Comparison of ENCODE assay signal across 8 cellular contexts in the genomic region with DNA sequence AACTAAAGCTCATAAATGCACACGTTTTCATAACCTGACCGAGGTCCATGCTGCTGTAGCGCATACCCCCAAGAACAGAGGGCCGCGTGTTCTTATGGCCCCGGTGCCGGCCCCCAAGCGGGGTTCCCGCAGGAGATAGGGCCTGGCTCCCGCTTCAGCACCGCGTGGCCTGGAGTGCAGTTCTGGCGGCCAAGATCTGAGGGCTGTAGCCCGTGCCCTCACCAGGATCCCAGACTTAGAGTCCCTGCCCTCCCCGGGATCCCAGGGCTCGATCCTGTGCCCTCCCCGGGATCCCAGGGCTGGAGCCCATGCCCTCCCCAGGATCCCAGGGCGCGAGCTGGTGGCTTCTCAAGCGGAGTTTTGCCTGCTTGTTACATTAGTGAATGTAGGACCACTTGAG. TPM values are rescaled to one million over a fixed set of nuclear protein-coding genes. Genes with fewer than 3 reads are reported as not detected.
DNase-seq lines count a peak whose midpoint lies in the region; ATAC-seq and TF ChIP-seq lines count a peak whose summit lies in the region.

No MANE protein-coding gene starts in this region.

- peak overlapping the region; percentile 81 for H3K27ac ChIP-seq in GM23248
- peak overlapping the region; percentile 77 for H3K27ac ChIP-seq in fibroblast of lung (ENCODE audit: insufficient read depth, low read length)
- peak overlapping the region; percentile 93 for H3K27ac ChIP-seq in psoas muscle

- intact Hi-C loops in psoas muscle (cut with DNase I) = loop anchor here in 1 of 2 donors (5.0 kb wide), 1 partner anchor 82 kb away; no protein-coding TSS in a partner anchor

- peaks cover 39% of the 10 kb centered on the region for H3K79me2 ChIP-seq in GM23248 (ENCODE audit: insufficient read depth)
- peaks cover 33% of the 10 kb centered on the region for H3K79me2 ChIP-seq in fibroblast of lung (ENCODE audit: control insufficient read depth, insufficient read depth, low read length)

- H3F3A ChIP-seq in GM23248 (ENCODE audit: insufficient read depth) = no peaks in the 10 kb centered on the region

- peaks cover 10% of the 10 kb centered on the region for H3K4me1 ChIP-seq in GM23248 (ENCODE audit: insufficient read depth)
- H3K4me1 ChIP-seq in fibroblast of lung (ENCODE audit: control insufficient read depth, extremely low read depth, insufficient read depth, low read length) = peaks cover 5% of the 10 kb centered on the region
- peaks cover 26% of the 10 kb centered on the region for H3K4me1 ChIP-seq in psoas muscle

- TF ChIP-seq CTCF in fibroblast of lung (conservative IDR thresholded peaks at IDR 0.05 in 1 of 2, IDR thresholded peaks at IDR 0.05 in 1 of 2; ENCODE audit: low read depth in 1 of 2, low read length in 2 of 2) (no peak), psoas muscle (IDR thresholded peaks at IDR 0.05) (no peak)

- peak overlapping the region; percentile 85 for H3K4me3 ChIP-seq in GM23248
- peak overlapping the region; percentile 50 to 94 (median 72) for H3K4me3 ChIP-seq in fibroblast of lung (replicated peaks in 1 of 4; ENCODE audit: control extremely low read depth in 1 of 4, insufficient read depth in 1 of 4, low read depth in 3 of 4, low read length in 4 of 4)
- H3K4me3 ChIP-seq in psoas muscle = peak overlapping the region; percentile 84

- peaks cover 4% of the 10 kb centered on the region; the same call in 1 of the 2 replicates for H3K36me3 ChIP-seq in GM23248 (ENCODE audit: low read depth)
- H3K36me3 ChIP-seq in fibroblast of lung (ENCODE audit: control insufficient read depth, insufficient read depth, low read length) = peaks cover 1% of the 10 kb centered on the region
- H3K36me3 ChIP-seq in psoas muscle (ENCODE audit: insufficient read depth in 1 of 2, low read depth in 1 of 2) = peaks cover 0 to 13% of the 10 kb centered on the region in 2 donors

- H3K27me3 ChIP-seq in GM23248 (replicated peaks; ENCODE audit: insufficient read depth) (no peaks in the 10 kb centered on the region), fibroblast of lung (ENCODE audit: control insufficient read depth, insufficient read depth, low read length) (no peaks in the 10 kb centered on the region), psoas muscle (ENCODE audit: insufficient read depth in 3 of 3, low read length in 2 of 3) (no peaks in the 10 kb centered on the region)

- H3K4me2 ChIP-seq in GM23248 (ENCODE audit: unreplicated experiment) = peak overlapping the region; percentile 83
- peak overlapping the region; percentile 98 for H3K4me2 ChIP-seq in fibroblast of lung (ENCODE audit: extremely low read depth, insufficient read depth, low read length)

- no peaks in the 10 kb centered on the region for H3K9me3 ChIP-seq in GM23248 (ENCODE audit: low read depth)
- no peaks in the 10 kb centered on the region for H3K9me3 ChIP-seq in fibroblast of lung (ENCODE audit: control insufficient read depth, insufficient read depth, low read depth, low read length)
- no peaks in the 10 kb centered on the region for H3K9me3 ChIP-seq in psoas muscle

- DNase-seq in GM23248 (peak; percentile 57), SK-N-DZ (ENCODE audit: low spot score) (peak; percentile 13), fibroblast of lung (ENCODE audit: low read depth in 2 of 2) (peak in 1 of 2 donors; percentile 33), psoas muscle (no peak), ureter (ENCODE audit: low spot score) (no peak)

- ATAC-seq in psoas muscle = no peak
- ATAC-seq in HG02938 (IDR thresholded peaks at IDR 0.05; ENCODE audit: unreplicated experiment) = no peak
- ATAC-seq in GM21825 (IDR thresholded peaks at IDR 0.05; ENCODE audit: unreplicated experiment) = no peak
- ATAC-seq in HG03159 (IDR thresholded peaks at IDR 0.05; ENCODE audit: unreplicated experiment) = no peak

- in situ Hi-C loops in GM23248 (cut with MboI) = no loop called here

- H3K9me2 ChIP-seq in GM23248 (ENCODE audit: insufficient read depth) = no peaks in the 10 kb centered on the region

- 24 to 25% methylated on average over 20 of the region's 20 CpGs for WGBS in GM23248 (ENCODE audit: low coverage in 1 of 2, low lambda C conversion rate in 2 of 2, missing lambda C conversion rate in 2 of 2), 2 experiments
- 12 to 19% (median 15%) methylated on average over 20 of the region's 20 CpGs for WGBS in psoas muscle, 3 donors

- H3K9ac ChIP-seq in GM23248 = peak overlapping the region; percentile 83
- H3K9ac ChIP-seq in fibroblast of lung (ENCODE audit: insufficient read depth, low read length) = peak overlapping the region; percentile 72

- H2AFZ ChIP-seq in GM23248 = peak overlapping the region; percentile 92
- H2AFZ ChIP-seq in fibroblast of lung (ENCODE audit: low read length) = peak overlapping the region; percentile 82

- H4K20me1 ChIP-seq in GM23248 (ENCODE audit: insufficient read depth) (no peaks in the 10 kb centered on the region; the same call in 1 of the 2 replicates), fibroblast of lung (ENCODE audit: control insufficient read depth, extremely low read depth, insufficient read depth, low read length) (no peaks in the 10 kb centered on the region)

RNA-seq across cellular contexts. Expression of gene GRPEL1, which starts 1.0 kb away (rescaled TPM):
- total RNA-seq in GM23248 (2014; rRNA removed; shearing (Covaris generic)) = 21.6 and 41.8 TPM in 2 replicates
- polyA plus RNA-seq in GM23248 (2016; fragmentation: Nextera tagmentation; extraction: Ambion mirVana) (82.1 and 85.5 TPM in 2 replicates), fibroblast of lung (42.7 and 49.1 TPM in 2 replicates), psoas muscle (100 to 1,000 TPM in 1 of 3 donors, 10 to 100 TPM in 2; 43.4 to 151 (median 58.3) TPM)
- polyA plus RNA-seq in SK-N-DZ (2014; cell fraction: cytosol; rRNA removed) = 32.6 and 35.1 TPM in 2 replicates
- polyA plus RNA-seq in SK-N-DZ (2014; cell fraction: nucleus; rRNA removed) = 14.1 and 16.0 TPM in 2 replicates
- total RNA-seq in fibroblast of lung (16.3 and 20.8 TPM in 2 replicates), psoas muscle (10 to 100 TPM; 41.4 to 66.1 (median 57.8) TPM), ureter (35.1 TPM)
- polyA plus RNA-seq in fibroblast of lung (2012) = 39.1 and 45.2 TPM in 2 replicates
- 6.6 and 6.7 TPM in 2 replicates for polyA minus RNA-seq in fibroblast of lung (ENCODE audit: low replicate concordance)

RNA-seq across cellular contexts. Expression of gene TADA2B, which starts 25.7 kb away (rescaled TPM):
- 14.8 and 15.7 TPM in 2 replicates for total RNA-seq in GM23248 (2014; rRNA removed; shearing (Covaris generic))
- 2.2 and 2.4 TPM in 2 replicates for polyA plus RNA-seq in GM23248 (2016; fragmentation: Nextera tagmentation; extraction: Ambion mirVana)
- 5.2 and 6.2 TPM in 2 replicates for polyA plus RNA-seq in SK-N-DZ (2014; cell fraction: cytosol; rRNA removed)
- polyA plus RNA-seq in SK-N-DZ (2014; cell fraction: nucleus; rRNA removed) = 2.6 and 3.3 TPM in 2 replicates
- total RNA-seq in fibroblast of lung = 10.0 and 12.6 TPM in 2 replicates
- polyA plus RNA-seq in fibroblast of lung = 8.0 and 8.5 TPM in 2 replicates
- 11.4 and 12.8 TPM in 2 replicates for polyA plus RNA-seq in fibroblast of lung (2012)
- 8.7 and 10.4 TPM in 2 replicates for polyA minus RNA-seq in fibroblast of lung (ENCODE audit: low replicate concordance)
- total RNA-seq in psoas muscle = 10 to 100 TPM; 43.0 to 70.3 (median 54.7) TPM
- polyA plus RNA-seq in psoas muscle = 10 to 100 TPM; 21.0 to 63.3 (median 26.4) TPM
- total RNA-seq in ureter = 20.0 TPM

Comparison
In these comparisons a context has a peak if more than half of its experiments do, and no peak if none do; other contexts are left out.
1. DNase-seq: peak in GM23248 (single experiment) and SK-N-DZ (single experiment); none in psoas muscle (0 of 2) and ureter (single experiment).
2. Peak in every context shown above with its lines, with median percentiles within 50 percentile points of each other: H3K27ac ChIP-seq and H3K4me3 ChIP-seq.